17 cellular contexts compared by ENCODE assay signal in the genomic region with DNA sequence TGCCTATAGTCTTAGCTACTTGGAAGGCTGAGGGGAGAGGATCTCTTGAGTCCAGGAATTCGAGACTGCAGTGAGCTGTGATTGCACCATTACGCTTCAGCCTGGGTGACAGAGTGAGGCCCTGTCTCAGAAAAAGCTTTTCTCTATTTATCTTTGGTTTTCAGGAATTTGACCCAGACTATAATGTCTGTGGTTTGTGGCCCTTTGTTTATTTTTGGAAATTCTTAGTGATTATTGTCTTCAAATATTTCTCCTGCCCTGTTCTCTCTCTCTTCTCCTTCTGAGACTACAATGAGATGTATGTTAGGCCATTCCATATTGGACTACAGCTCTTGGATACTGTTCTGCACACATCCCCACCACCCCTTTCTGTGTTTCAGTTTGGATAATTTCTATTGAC. TPM values are rescaled to one million over a fixed set of nuclear protein-coding genes. Genes with fewer than 3 reads are reported as not detected.
"Had no signal": no experiment of that assay in that cellular context is flagged by ENCODE, and none has a peak within 500 bp of the region (broad histone marks: within the 10 kb centered on the region; RNA-seq: fewer than 3 reads in every experiment).

No MANE protein-coding gene starts in this region.

- DNase-seq: activated effector memory CD4-positive, alpha-beta T cell treated with anti-CD3 and anti-CD28 coated beads, Interleukin-2, amount 50 U/mL, for 16 hours; activated T-cell treated with anti-CD3 and anti-CD28 coated beads, Interleukin-2, amount 50 U/mL, for 24 hours; anterior cingulate cortex; esophagus squamous epithelium; foreskin keratinocyte; midbrain; naive thymus-derived CD8-positive, alpha-beta T cell had no signal

- H3K27ac ChIP-seq: cardiac muscle cell, esophagus squamous epithelium, foreskin keratinocyte, neutrophil, right atrium auricular region had no signal

- H3K9me3 ChIP-seq: esophagus squamous epithelium, neutrophil had no signal

- H3K36me3 ChIP-seq: cardiac muscle cell, esophagus squamous epithelium, neutrophil, right atrium auricular region had no signal

- H3K4me2 ChIP-seq: smooth muscle cell had no signal

- H3K4me3 ChIP-seq: cardiac muscle cell, esophagus squamous epithelium, right atrium auricular region, smooth muscle cell had no signal

- ATAC-seq: activated CD4-positive, CD25-positive, alpha-beta regulatory T cell treated with anti-CD3 and anti-CD28 coated beads, Interleukin-2, amount 50 U/mL, for 24 hours; activated naive CD4-positive, alpha-beta T cell treated with anti-CD3 and anti-CD28 coated beads, Interleukin-2, amount 50 U/mL, for 72 hours; foreskin keratinocyte; naive thymus-derived CD8-positive, alpha-beta T cell had no signal

- FAIRE-seq: colon, kidney had no signal

- H3K27me3 ChIP-seq: right atrium auricular region had no signal

- H3K4me1 ChIP-seq: esophagus squamous epithelium, foreskin keratinocyte, right atrium auricular region had no signal

RNA-seq across cellular contexts. Expression of gene MUC12, which starts 4.7 kb away (rescaled TPM):
- total RNA-seq: lower leg skin; naive thymus-derived CD8-positive, alpha-beta T cell; right atrium auricular region had no signal
- polyA plus RNA-seq: cardiac muscle cell had no signal

RNA-seq across cellular contexts. Expression of gene MUC3A, which starts 24.7 kb away (rescaled TPM):
- total RNA-seq: cardiac muscle cell; naive thymus-derived CD8-positive, alpha-beta T cell; smooth muscle cell; T-helper 2 cell treated with Interferon-gamma antibody and Interleukin-4, amounts not matched to agents 100 ng/mL and 5 ng/mL, for 36 hours had no signal
- polyA plus RNA-seq: naive thymus-derived CD8-positive, alpha-beta T cell; smooth muscle cell had no signal

RNA-seq across cellular contexts. Expression of gene MUC17, which starts 45.9 kb away (rescaled TPM):
- total RNA-seq: activated naive CD4-positive, alpha-beta T cell treated with anti-CD3 and anti-CD28 coated beads, Interleukin-2, amount 50 U/mL, for 72 hours; cardiac muscle cell; esophagus squamous epithelium; foreskin keratinocyte; kidney; lower leg skin; naive thymus-derived CD8-positive, alpha-beta T cell; right atrium auricular region; T-helper 2 cell treated with Interferon-gamma antibody and Interleukin-4, amounts not matched to agents 100 ng/mL and 5 ng/mL, for 36 hours had no signal
- polyA plus RNA-seq: cardiac muscle cell; foreskin keratinocyte; naive thymus-derived CD8-positive, alpha-beta T cell; smooth muscle cell had no signal
